Comparison of ENCODE assay signal across 8 cellular contexts in the genomic region with DNA sequence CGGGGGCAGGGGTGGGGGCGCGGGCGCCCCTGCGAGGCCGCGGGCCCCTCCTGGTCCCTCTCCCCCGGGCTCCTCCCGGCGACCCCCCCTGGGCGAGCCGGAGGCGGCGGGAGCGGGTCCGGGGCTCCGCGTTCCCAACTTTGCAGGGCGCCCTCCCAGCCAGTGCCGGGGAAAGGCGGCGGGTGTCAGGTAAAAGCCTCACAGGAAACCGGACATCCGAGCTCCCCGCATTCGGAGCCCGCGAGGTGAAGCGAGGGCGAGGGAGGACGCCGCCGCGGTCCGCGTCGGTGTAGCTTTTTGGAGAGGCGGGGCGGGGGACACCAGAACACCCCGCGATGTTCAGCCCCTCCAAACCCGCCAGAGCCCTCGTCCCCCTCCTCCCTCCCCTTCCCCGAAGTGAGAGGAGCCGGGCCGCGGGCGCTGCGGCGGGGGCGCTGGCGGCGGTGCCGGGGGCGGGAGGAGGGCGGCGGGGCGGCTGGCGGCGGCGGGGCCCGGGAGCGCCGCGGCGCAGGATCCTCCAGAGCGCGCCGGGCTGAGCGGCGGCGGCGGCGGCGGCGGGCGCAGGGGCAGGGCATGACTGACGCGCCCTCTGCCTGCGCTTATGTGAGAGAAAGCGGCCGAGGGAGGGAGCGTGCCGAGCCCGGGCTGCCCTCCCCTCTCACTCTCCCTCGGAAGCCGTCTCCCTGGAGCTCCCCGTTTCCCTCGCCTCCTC. TPM values are rescaled to one million over a fixed set of nuclear protein-coding genes. Genes with fewer than 3 reads are reported as not detected.
A peak's percentile ranks its signal among the peaks of the same experiment; 100 is the strongest.
DNase-seq lines count a peak whose midpoint lies in the region; ATAC-seq and TF ChIP-seq lines count a peak whose summit lies in the region.
"Had no signal": no experiment of that assay in that cellular context is flagged by ENCODE, and none has a peak within 500 bp of the region (broad histone marks: within the 10 kb centered on the region; RNA-seq: fewer than 3 reads in every experiment).

A gene with protein sequence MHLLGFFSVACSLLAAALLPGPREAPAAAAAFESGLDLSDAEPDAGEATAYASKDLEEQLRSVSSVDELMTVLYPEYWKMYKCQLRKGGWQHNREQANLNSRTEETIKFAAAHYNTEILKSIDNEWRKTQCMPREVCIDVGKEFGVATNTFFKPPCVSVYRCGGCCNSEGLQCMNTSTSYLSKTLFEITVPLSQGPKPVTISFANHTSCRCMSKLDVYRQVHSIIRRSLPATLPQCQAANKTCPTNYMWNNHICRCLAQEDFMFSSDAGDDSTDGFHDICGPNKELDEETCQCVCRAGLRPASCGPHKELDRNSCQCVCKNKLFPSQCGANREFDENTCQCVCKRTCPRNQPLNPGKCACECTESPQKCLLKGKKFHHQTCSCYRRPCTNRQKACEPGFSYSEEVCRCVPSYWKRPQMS (minus strand): TSS at position 575 of the 712 bp plus-strand sequence. CDS start 611 bp downstream, outside the sequence.

- no peak within 1 kb of the TSS for H3K27ac Mint-ChIP-seq in activated B cell treated with CpG ODN at 0.5 μM for 24 hours
- H3K27ac Mint-ChIP-seq: activated naive CD4-positive, alpha-beta T cell treated with anti-CD3 and anti-CD28 coated beads, Interleukin-2, amount 50 U/mL, for 72 hours had no signal

- ATAC-seq in GM21576 (IDR thresholded peaks at IDR 0.05; ENCODE audit: unreplicated experiment) (peak; percentile 77), activated B cell treated with CpG ODN at 0.5 μM for 24 hours (ENCODE audit: low read depth) (peak; percentile 28)

- DNase-seq in GM10266 (ENCODE audit: extremely low spot score) (peak; percentile 50), HuH-7 (ENCODE audit: low spot score) (peak; percentile 48), activated B cell treated with CpG ODN at 0.5 μM for 24 hours (no peak), fibroblast of mammary gland (ENCODE audit: low read depth) (peak; percentile 70), vagina (ENCODE audit: extremely low spot score in 2 of 2) (no peak)

- no peak for TF ChIP-seq POLR2A in vagina (IDR thresholded peaks at IDR 0.05)

- CTCF ChIA-PET in activated B cell treated with CpG ODN at 0.5 μM for 24 hours (lab: Charles Lee): no interaction called here

- H3K9me3 Mint-ChIP-seq in activated B cell treated with CpG ODN at 0.5 μM for 24 hours: no peaks in the 10 kb centered on the region

- no peaks in the 10 kb centered on the region for H3K9me3 ChIP-seq in muscle layer of duodenum (ENCODE audit: control insufficient read depth in 1 of 2, low read length in 2 of 2)
- no peaks in the 10 kb centered on the region for H3K9me3 ChIP-seq in vagina

- no peaks in the 10 kb centered on the region for H3K27me3 ChIP-seq in muscle layer of duodenum (ENCODE audit: low read depth, low read length)
- H3K27me3 ChIP-seq in vagina: no peaks in the 10 kb centered on the region

- H3K4me3 ChIP-seq in fibroblast of mammary gland (ENCODE audit: control insufficient read depth, low read depth, low read length) (peak within 1 kb of the TSS; percentile 94), muscle layer of duodenum (ENCODE audit: low read depth in 1 of 2, low read length in 2 of 2) (peak within 1 kb of the TSS; percentile 72 to 79), vagina (peak within 1 kb of the TSS; percentile 65 to 77)

- H3K36me3 ChIP-seq in muscle layer of duodenum (ENCODE audit: control insufficient read depth in 1 of 2, insufficient read depth in 2 of 2, low read length in 2 of 2) (peaks cover 0 to 9% of the 10 kb centered on the region in 2 donors), vagina (no peaks in the 10 kb centered on the region)

- H3K27ac ChIP-seq in muscle layer of duodenum (ENCODE audit: low read length) (peak within 1 kb of the TSS; percentile 56), vagina (peak within 1 kb of the TSS; percentile 79)

- POLR2A ChIA-PET in activated B cell treated with CpG ODN at 0.5 μM for 24 hours (lab: Charles Lee): no interaction called here

- intact Hi-C loops in activated B cell treated with CpG ODN at 0.5 μM for 24 hours (cut with micrococcal nuclease) (no loop called here), vagina (cut with DNase I) (no loop called here)

- no peaks in the 10 kb centered on the region for H3K4me1 ChIP-seq in muscle layer of duodenum (ENCODE audit: control insufficient read depth in 1 of 2, insufficient read depth in 2 of 2, low read length in 2 of 2)
- peaks cover 8% of the 10 kb centered on the region for H3K4me1 ChIP-seq in vagina

- no peaks in the 10 kb centered on the region for H3K36me3 Mint-ChIP-seq in activated B cell treated with CpG ODN at 0.5 μM for 24 hours (ENCODE audit: low read depth)

- H3K4me3 Mint-ChIP-seq in activated B cell treated with CpG ODN at 0.5 μM for 24 hours: no peak within 1 kb of the TSS

- H3K27me3 Mint-ChIP-seq in activated B cell treated with CpG ODN at 0.5 μM for 24 hours: peaks cover 38% of the 10 kb centered on the region

- peaks cover 12% of the 10 kb centered on the region for H3K4me1 Mint-ChIP-seq in activated B cell treated with CpG ODN at 0.5 μM for 24 hours

- TF ChIP-seq CTCF in GM10266 (IDR thresholded peaks at IDR 0.05; ENCODE audit: control insufficient read depth, insufficient read depth, low read depth, missing control alignments) (no peak), activated B cell treated with CpG ODN at 0.5 μM for 24 hours (IDR thresholded peaks at IDR 0.05) (no peak), fibroblast of mammary gland (conservative IDR thresholded peaks at IDR 0.05; ENCODE audit: control insufficient read depth, insufficient read depth, low read depth, low read length) (no peak), vagina (IDR thresholded peaks at IDR 0.05) (no peak)

RNA-seq across cellular contexts. Expression of the gene that starts here (rescaled TPM):
- total RNA-seq in activated B cell treated with CpG ODN at 0.5 μM for 24 hours (not detected in 2 replicates), vagina (14.2 TPM)
- total RNA-seq: activated naive CD4-positive, alpha-beta T cell treated with anti-CD3 and anti-CD28 coated beads, Interleukin-2, amount 50 U/mL, for 72 hours had no signal

Comparison
In these comparisons a context has a peak if more than half of its experiments do, and no peak if none do; other contexts are left out.
1. RNA of the gene that starts here (total RNA-seq): 14.2 TPM in vagina (single experiment); not detected in activated B cell treated with CpG ODN at 0.5 μM for 24 hours; every median in the first group is over 10 times any median in the second.
2. Peak in ATAC-seq in activated B cell treated with CpG ODN at 0.5 μM for 24 hours; RNA of the gene not detected or under 1 TPM.
3. DNase-seq: peak in GM10266 (single experiment), HuH-7 (single experiment) and fibroblast of mammary gland (single experiment); none in activated B cell treated with CpG ODN at 0.5 μM for 24 hours (single experiment) and vagina (0 of 2).
4. Peak in every context shown above with its lines, with median percentiles within 50 percentile points of each other: H3K4me3 ChIP-seq.